8 cellular contexts compared by ENCODE assay signal in genomic region chr6:87698618-87699017, GRCh38. TPM values are rescaled to one million over a fixed set of nuclear protein-coding genes. Genes with fewer than 3 reads are reported as not detected.
A peak's percentile ranks its signal among the peaks of the same experiment; 100 is the strongest.
DNase-seq lines count a peak whose midpoint lies in the region; ATAC-seq and TF ChIP-seq lines count a peak whose summit lies in the region.

No MANE protein-coding gene starts in this region.

- H3K36me3 Mint-ChIP-seq in nephron progenitor cell (ENCODE audit: low read depth), result peaks cover 13% of the 10 kb centered on the region

- no peaks in the 10 kb centered on the region for H3K27me3 ChIP-seq in dorsolateral prefrontal cortex

- H3K9me3 Mint-ChIP-seq in nephron progenitor cell, result no peaks in the 10 kb centered on the region

- peak overlapping the region in 55 of 59 donors; percentile 2 to 98 (median 93) for H3K4me3 ChIP-seq in dorsolateral prefrontal cortex

- no peak overlapping the region for H3K27ac Mint-ChIP-seq in nephron progenitor cell

- peaks cover 54% of the 10 kb centered on the region for H3K4me1 Mint-ChIP-seq in nephron progenitor cell

- H3K27ac ChIP-seq in dorsolateral prefrontal cortex, result peak overlapping the region in 26 of 59 donors; percentile 2 to 61 (median 30)

- peaks cover 3% of the 10 kb centered on the region for H3K27me3 Mint-ChIP-seq in nephron progenitor cell (ENCODE audit: low read depth, poor library complexity)

- intact Hi-C loops in dorsolateral prefrontal cortex (cut with DNase I), result loop anchor here in 1 of 2 donors (10.0 kb wide), 2 partner anchors 104 to 224 kb away; partner anchors contain the start of genes ORC3 and SLC35A1

- TF ChIP-seq CTCF in dorsolateral prefrontal cortex (IDR thresholded peaks at IDR 0.05 in 54 of 56, conservative IDR thresholded peaks at IDR 0.05 in 2 of 56; ENCODE audit: low read depth in 1 of 56, partially characterized antibody in 56 of 56) (no peak), nephron progenitor cell (IDR thresholded peaks at IDR 0.05) (no peak)

- DNase-seq in EL (peak; percentile 25), NOMO-1 (lab: John Stamatoyannopoulos, UW; ENCODE audit: unreplicated experiment in 2 of 2) (peak; percentile 31 to 75), dorsolateral prefrontal cortex (no peak), nephron progenitor cell (no peak)

- ATAC-seq in HG02938 (IDR thresholded peaks at IDR 0.05; ENCODE audit: unreplicated experiment), result no peak
- no peak for ATAC-seq in GM18873 (IDR thresholded peaks at IDR 0.05; ENCODE audit: low FRiP score, unreplicated experiment)
- ATAC-seq in GM21717 (IDR thresholded peaks at IDR 0.05; ENCODE audit: unreplicated experiment), result no peak
- ATAC-seq in GM19351 (IDR thresholded peaks at IDR 0.05; ENCODE audit: unreplicated experiment), result no peak

- peak overlapping the region; percentile 96 for H3K4me3 Mint-ChIP-seq in nephron progenitor cell

RNA-seq across cellular contexts. Expression of gene AKIRIN2, which starts 3.4 kb away (rescaled TPM):
- total RNA-seq in dorsolateral prefrontal cortex, result 10 to 100 TPM; 38.8 to 78.6 (median 58.0) TPM

Comparison
In these comparisons a context has a peak if more than half of its experiments do, and no peak if none do; other contexts are left out.
1. DNase-seq: peak in EL (single experiment) and NOMO-1 (2 of 2); none in dorsolateral prefrontal cortex (0 of 10) and nephron progenitor cell (single experiment).